ENCODE assay signal across 17 cellular contexts in genomic region chr12:56362130-56363059, GRCh38. TPM values are rescaled to one million over a fixed set of nuclear protein-coding genes. Genes with fewer than 3 reads are reported as not detected.
DNase-seq lines count a peak whose midpoint lies in the region; TF ChIP-seq lines count a peak whose summit lies in the region.
"Had no signal": no experiment of that assay in that cellular context is flagged by ENCODE, and none has a peak within 500 bp of the region (broad histone marks: within the 10 kb centered on the region; RNA-seq: fewer than 3 reads in every experiment).

A gene with protein sequence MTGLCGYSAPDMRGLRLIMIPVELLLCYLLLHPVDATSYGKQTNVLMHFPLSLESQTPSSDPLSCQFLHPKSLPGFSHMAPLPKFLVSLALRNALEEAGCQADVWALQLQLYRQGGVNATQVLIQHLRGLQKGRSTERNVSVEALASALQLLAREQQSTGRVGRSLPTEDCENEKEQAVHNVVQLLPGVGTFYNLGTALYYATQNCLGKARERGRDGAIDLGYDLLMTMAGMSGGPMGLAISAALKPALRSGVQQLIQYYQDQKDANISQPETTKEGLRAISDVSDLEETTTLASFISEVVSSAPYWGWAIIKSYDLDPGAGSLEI (minus strand): TSS chr12:56362857. CDS start chr12:56362745, 112 bp downstream.

- no peak within 1 kb of the TSS for H3K4me3 ChIP-seq in Caco-2 (ENCODE audit: low read depth, low read length)
- H3K4me3 ChIP-seq in liver (ENCODE audit: low read depth in 1 of 3, low read length in 3 of 3) = peak within 1 kb of the TSS; percentile 45 to 93 (median 80)

- TF ChIP-seq RAD21 in liver (IDR thresholded peaks at IDR 0.05) = peak; percentile 40 to 53

- H3K9ac ChIP-seq in liver (ENCODE audit: low read depth in 1 of 2, low read length in 2 of 2) = peak within 1 kb of the TSS; percentile 84 to 85

- H3K27me3 ChIP-seq in Caco-2 (replicated peaks; ENCODE audit: control insufficient read depth, insufficient read depth, low read length) (no peaks in the 10 kb centered on the region), liver (ENCODE audit: control insufficient read depth in 4 of 4, insufficient read depth in 4 of 4, low read length in 3 of 4) (no peaks in the 10 kb centered on the region)
- H3K27me3 ChIP-seq: BE2C had no signal

- H3K27ac ChIP-seq in 22Rv1 (peak within 1 kb of the TSS; percentile 76; the same call in 1 of the 2 replicates), liver (ENCODE audit: low read depth in 1 of 2, low read length in 2 of 2) (peak within 1 kb of the TSS; percentile 75 to 92)
- H3K27ac ChIP-seq: WERI-Rb-1 had no signal

- H3K4me3 Mint-ChIP-seq in Caco-2 (ENCODE audit: unreplicated experiment) = peak within 1 kb of the TSS; percentile 90
- peak within 1 kb of the TSS; percentile 93 for H3K4me3 Mint-ChIP-seq in activated CD4-positive, alpha-beta memory T cell treated with anti-CD3 and anti-CD28 coated beads, Interleukin-2, amount 10 ng/mL, durations not matched to agents 7 days and 5 days
- no peak within 1 kb of the TSS for H3K4me3 Mint-ChIP-seq in Calu3 (ENCODE audit: low read depth, unreplicated experiment)

- H3K4me1 Mint-ChIP-seq in Caco-2 (ENCODE audit: low read depth, unreplicated experiment) = peaks cover 12% of the 10 kb centered on the region
- H3K4me1 Mint-ChIP-seq in activated CD4-positive, alpha-beta memory T cell treated with anti-CD3 and anti-CD28 coated beads, Interleukin-2, amount 10 ng/mL, durations not matched to agents 7 days and 5 days = peaks cover 23% of the 10 kb centered on the region
- peaks cover 8% of the 10 kb centered on the region for H3K4me1 Mint-ChIP-seq in Calu3 (ENCODE audit: low read depth, unreplicated experiment)

- H3K4me1 ChIP-seq in Caco-2 (0 out of 2 replicates have a peak, but pooled peaks cover 3% of the 10 kb centered on the region), liver (ENCODE audit: control insufficient read depth in 4 of 4, insufficient read depth in 4 of 4, low read length in 3 of 4) (peaks cover 14 to 33% (median 24%) of the 10 kb centered on the region in 4 donors)
- H3K4me1 ChIP-seq: BE2C had no signal

- H3K27ac Mint-ChIP-seq in Caco-2 (ENCODE audit: unreplicated experiment) (peak within 1 kb of the TSS; percentile 94), Calu3 (ENCODE audit: unreplicated experiment) (no peak within 1 kb of the TSS)
- no peak within 1 kb of the TSS for H3K27ac Mint-ChIP-seq in activated CD4-positive, alpha-beta memory T cell treated with anti-CD3 and anti-CD28 coated beads, Interleukin-2, amount 10 ng/mL, durations not matched to agents 7 days and 5 days

- H3K36me3 ChIP-seq in Caco-2 (ENCODE audit: control insufficient read depth, insufficient read depth, low read length) (no peaks in the 10 kb centered on the region), liver (ENCODE audit: control insufficient read depth in 4 of 4, insufficient read depth in 3 of 4, low read depth in 1 of 4, low read length in 3 of 4) (no peaks in the 10 kb centered on the region)
- H3K36me3 ChIP-seq: BE2C, WERI-Rb-1 had no signal

- CTCF ChIA-PET in Caco-2 (lab: Charles Lee) = interaction anchor here (0.6 kb wide), 1 partner anchor 140 kb away, joined by 3 read pairs; no protein-coding TSS in a partner anchor
- CTCF ChIA-PET in activated CD4-positive, alpha-beta memory T cell treated with anti-CD3 and anti-CD28 coated beads, Interleukin-2, amount 10 ng/mL, durations not matched to agents 7 days and 5 days (lab: Charles Lee) = interaction anchor here (6.8 kb wide), 1 partner anchor 102 kb away, joined by 41 read pairs; no protein-coding TSS in a partner anchor
- CTCF ChIA-PET in Calu3 (lab: Charles Lee) = interaction anchor here (0.7 kb wide), 1 partner anchor 132 kb away, joined by 3 read pairs; no protein-coding TSS in a partner anchor

- no peaks in the 10 kb centered on the region for H3K9me3 Mint-ChIP-seq in Caco-2 (ENCODE audit: unreplicated experiment)
- H3K9me3 Mint-ChIP-seq in activated CD4-positive, alpha-beta memory T cell treated with anti-CD3 and anti-CD28 coated beads, Interleukin-2, amount 10 ng/mL, durations not matched to agents 7 days and 5 days = no peaks in the 10 kb centered on the region
- H3K9me3 Mint-ChIP-seq in Calu3 (ENCODE audit: low read depth, unreplicated experiment) = no peaks in the 10 kb centered on the region
- H3K9me3 Mint-ChIP-seq: stimulated activated naive CD8-positive, alpha-beta T cell treated with anti-CD3 and anti-CD28 coated beads, Interleukin-15, amount 100 ng/mL, for 72 hours had no signal

- DNase-seq in Caco-2 = no peak
- no peak for DNase-seq in activated CD4-positive, alpha-beta memory T cell treated with anti-CD3 and anti-CD28 coated beads, Interleukin-2, amount 10 ng/mL, durations not matched to agents 7 days and 5 days
- no peak for DNase-seq in RKO (ENCODE audit: low spot score)
- DNase-seq in midbrain (lab: John Stamatoyannopoulos, UW) = no peak
- DNase-seq in GM10266 (ENCODE audit: extremely low spot score) = no peak
- DNase-seq in Calu3 = no peak
- DNase-seq: BE2C; GOT3; Kasumi-1; NCI-H2081; NCI-H774; SHP77 treated with DMSO at 0.1 percent for 48 hours; stimulated activated naive CD8-positive, alpha-beta T cell treated with anti-CD3 and anti-CD28 coated beads, Interleukin-15, amount 100 ng/mL, for 72 hours; WERI-Rb-1 had no signal

- H3K27me3 Mint-ChIP-seq in Caco-2 (ENCODE audit: insufficient read depth, unreplicated experiment) (no peaks in the 10 kb centered on the region), Calu3 (ENCODE audit: unreplicated experiment) (no peaks in the 10 kb centered on the region)
- no peaks in the 10 kb centered on the region for H3K27me3 Mint-ChIP-seq in activated CD4-positive, alpha-beta memory T cell treated with anti-CD3 and anti-CD28 coated beads, Interleukin-2, amount 10 ng/mL, durations not matched to agents 7 days and 5 days
- H3K27me3 Mint-ChIP-seq: stimulated activated naive CD8-positive, alpha-beta T cell treated with anti-CD3 and anti-CD28 coated beads, Interleukin-15, amount 100 ng/mL, for 72 hours had no signal

- no TSS peak for BruUV-seq in Caco-2 (replicated peaks; lab: Mats Ljungman, UMichigan)
- BruUV-seq in Calu3 (replicated peaks; lab: Mats Ljungman, UMichigan) = no TSS peak

- H3K36me3 Mint-ChIP-seq in Caco-2 (ENCODE audit: insufficient read depth, unreplicated experiment) = peaks cover 15% of the 10 kb centered on the region
- H3K36me3 Mint-ChIP-seq in activated CD4-positive, alpha-beta memory T cell treated with anti-CD3 and anti-CD28 coated beads, Interleukin-2, amount 10 ng/mL, durations not matched to agents 7 days and 5 days (ENCODE audit: low read depth) = peaks cover 17% of the 10 kb centered on the region
- peaks cover 30% of the 10 kb centered on the region for H3K36me3 Mint-ChIP-seq in Calu3 (ENCODE audit: insufficient read depth, unreplicated experiment)

- no peak for TF ChIP-seq CTCF in 22Rv1 (IDR thresholded peaks at IDR 0.05)
- no peak for TF ChIP-seq CTCF in Caco-2 (IDR thresholded peaks at IDR 0.05; ENCODE audit: insufficient read depth in 1 of 2, low read depth in 1 of 2, low read length in 1 of 2, severe bottlenecking in 1 of 2, unreplicated experiment in 1 of 2)
- TF ChIP-seq CTCF in liver (IDR thresholded peaks at IDR 0.05; ENCODE audit: low read depth, low read length, missing input control) = no peak
- TF ChIP-seq CTCF in GM10266 (IDR thresholded peaks at IDR 0.05; ENCODE audit: control insufficient read depth, insufficient read depth, low read depth, missing control alignments) = no peak
- TF ChIP-seq CTCF in Calu3 (IDR thresholded peaks at IDR 0.05; ENCODE audit: unreplicated experiment) = no peak

- 50% methylated on average over 10 of the region's 10 CpGs for WGBS in liver

- intact Hi-C loops in Caco-2 (cut with micrococcal nuclease; ENCODE audit: unreplicated experiment) = no loop called here
- intact Hi-C loops in Calu3 (cut with micrococcal nuclease; ENCODE audit: unreplicated experiment) = loop anchor here (10.0 kb wide), 1 partner anchor 102 kb away; the partner anchor contains the start of gene SPRYD4

- H3K9me3 ChIP-seq in Caco-2 (no peaks in the 10 kb centered on the region), liver (ENCODE audit: control insufficient read depth in 4 of 4, low read length in 3 of 4) (no peaks in the 10 kb centered on the region)
- H3K9me3 ChIP-seq: BE2C had no signal

- POLR2A ChIA-PET in Caco-2 (lab: Charles Lee) = no interaction called here
- POLR2A ChIA-PET in activated CD4-positive, alpha-beta memory T cell treated with anti-CD3 and anti-CD28 coated beads, Interleukin-2, amount 10 ng/mL, durations not matched to agents 7 days and 5 days (lab: Charles Lee) = interaction anchor here (1.2 to 5.9 kb wide), 5 partner anchors 16 to 244 kb away, joined by 3 to 113 read pairs (median 50); partner anchors contain the start of genes IL23A, PAN2, TIMELESS and ZC3H10

TF ChIP-seq in liver, 16 proteins besides CTCF, POLR2A, EP300 and RAD21 (continues in another document):
- peak; percentile 90 for TF ChIP-seq YY1 (IDR thresholded peaks at IDR 0.05)
- peak; percentile 58 for TF ChIP-seq ZBTB33 (IDR thresholded peaks at IDR 0.05)
- peak; percentile 70 to 88 for TF ChIP-seq HNF4A (conservative IDR thresholded peaks at IDR 0.05)

RNA-seq across cellular contexts. Expression of the gene that starts here (rescaled TPM):
- total RNA-seq in Caco-2 (2022) (0.18 and 0.23 TPM in 2 replicates), liver (100 to 1,000 TPM in 1 of 2 donors, 10 to 100 TPM in 1; 11.9 to 109 TPM), Calu3 (2022) (not detected in 2 replicates)
- not detected for total RNA-seq in activated CD4-positive, alpha-beta memory T cell treated with anti-CD3 and anti-CD28 coated beads, Interleukin-2, amount 10 ng/mL, durations not matched to agents 7 days and 5 days
- polyA plus RNA-seq in liver = 100 to 1,000 TPM; 203 to 335 TPM
- total RNA-seq: sciatic nerve had no signal

Comparison
In these comparisons a context has a peak if more than half of its experiments do, and no peak if none do; other contexts are left out.
1. RNA of the gene that starts here (total RNA-seq): 11.9 to 109 TPM in liver; 0.18 to 0.23 TPM in Caco-2, not detected in activated CD4-positive, alpha-beta memory T cell treated with anti-CD3 and anti-CD28 coated beads, Interleukin-2, amount 10 ng/mL, durations not matched to agents 7 days and 5 days and not detected in Calu3; every median in the first group is over 10 times any median in the second.